Comparison of ENCODE assay signal across 13 cellular contexts in the genomic region with DNA sequence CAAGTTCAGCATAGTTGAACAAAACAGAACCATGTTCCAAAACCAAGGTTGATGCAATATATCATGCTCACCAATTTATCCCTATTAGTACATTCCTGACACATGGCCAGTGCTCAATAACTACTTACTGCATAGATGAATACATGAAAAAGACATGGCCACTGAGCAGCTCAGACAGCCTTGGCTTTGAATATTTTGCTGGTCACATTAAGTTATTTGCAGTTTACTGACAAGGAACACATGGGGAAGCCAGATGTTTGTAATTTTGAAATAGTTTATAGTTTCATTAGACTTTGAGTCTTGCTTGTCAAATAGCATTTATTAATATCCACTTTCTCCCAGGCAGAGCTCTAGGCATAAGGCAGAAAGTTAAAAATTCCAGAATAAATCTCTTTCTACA.
DNase-seq lines count a peak whose midpoint lies in the region; ATAC-seq and TF ChIP-seq lines count a peak whose summit lies in the region.
"Had no signal": no experiment of that assay in that cellular context is flagged by ENCODE, and none has a peak within 500 bp of the region (broad histone marks: within the 10 kb centered on the region; RNA-seq: fewer than 3 reads in every experiment).

No MANE protein-coding gene starts in this region.

- POLR2A ChIA-PET in IMR-90 (lab: Charles Lee; ENCODE audit: unreplicated experiment): no interaction called here

- no peaks in the 10 kb centered on the region for H3K79me1 ChIP-seq in IMR-90 (ENCODE audit: low read depth in 1 of 2, low read length in 2 of 2)

- in situ Hi-C loops in IMR-90 (cut with MboI; ENCODE audit: low sequenced_read_pairs): no loop called here

- no peak overlapping the region for H3K4ac ChIP-seq in IMR-90 (ENCODE audit: low read depth, low read length)

- no peak overlapping the region for H2BK15ac ChIP-seq in IMR-90 (ENCODE audit: low read depth, low read length)

- TF ChIP-seq CTCF in IMR-90 (conservative IDR thresholded peaks at IDR 0.05; ENCODE audit: low read depth, low read length) (no peak), vagina (IDR thresholded peaks at IDR 0.05) (no peak), mesothelial cell of epicardium (IDR thresholded peaks at IDR 0.05; ENCODE audit: unreplicated experiment) (no peak)

- no peak for TF ChIP-seq RAD21 in IMR-90 (IDR thresholded peaks at IDR 0.05; ENCODE audit: low read length)

- no peak overlapping the region for H3K4me3 Mint-ChIP-seq in mesothelial cell of epicardium
- H3K4me3 Mint-ChIP-seq: CD14-positive monocyte; CD8-positive, alpha-beta T cell had no signal

- H4K5ac ChIP-seq in IMR-90 (ENCODE audit: low read depth, low read length): no peak overlapping the region

- no peaks in the 10 kb centered on the region for H3K36me3 ChIP-seq in IMR-90 (ENCODE audit: control insufficient read depth, insufficient read depth, low read length)
- no peaks in the 10 kb centered on the region for H3K36me3 ChIP-seq in adipocyte (ENCODE audit: control insufficient read depth, insufficient read depth, low read length, severe bottlenecking)
- no peaks in the 10 kb centered on the region for H3K36me3 ChIP-seq in vagina

- no peak overlapping the region for H2AK9ac ChIP-seq in IMR-90 (replicated peaks; ENCODE audit: low read depth, low read length, poor library complexity)

- H3K4me3 ChIP-seq in IMR-90 (ENCODE audit: insufficient read depth, low read depth, low read length): no peak overlapping the region
- no peak overlapping the region for H3K4me3 ChIP-seq in adipocyte (ENCODE audit: low read length)
- no peak overlapping the region for H3K4me3 ChIP-seq in vagina

- no peak overlapping the region for H2AK5ac ChIP-seq in IMR-90 (ENCODE audit: low read depth, low read length)

- H3K9ac ChIP-seq in IMR-90 (ENCODE audit: low read depth, low read length) (no peak overlapping the region), adipocyte (ENCODE audit: low read length) (no peak overlapping the region)

- H3K23ac ChIP-seq in IMR-90 (ENCODE audit: low read depth, low read length): no peak overlapping the region

- H3K4me2 ChIP-seq in IMR-90 (ENCODE audit: low read depth, low read length): no peak overlapping the region

- dilution Hi-C loops in IMR-90 (cut with HindIII; ENCODE audit: low sequenced_read_pairs, unreplicated experiment): no loop called here

- H3K36me3 Mint-ChIP-seq in mesothelial cell of epicardium: no peaks in the 10 kb centered on the region
- H3K36me3 Mint-ChIP-seq: CD14-positive monocyte; CD8-positive, alpha-beta T cell had no signal

- H3K4me1 ChIP-seq in IMR-90 (ENCODE audit: control insufficient read depth, insufficient read depth, low read length) (peaks cover 12% of the 10 kb centered on the region), adipocyte (ENCODE audit: control insufficient read depth, insufficient read depth, low read length) (peaks cover 19% of the 10 kb centered on the region), vagina (peaks cover 6% of the 10 kb centered on the region)

- no peak overlapping the region for H4K8ac ChIP-seq in IMR-90 (ENCODE audit: low read depth in 2 of 2, low read length in 2 of 2)

- intact Hi-C loops in IMR-90 (cut with micrococcal nuclease) (no loop called here), vagina (cut with DNase I) (no loop called here)

- CTCF ChIA-PET in IMR-90 (lab: Yijun Ruan, JAX): interaction anchor here (1.3 kb wide), 1 partner anchor 13 kb away, joined by 3 read pairs; no protein-coding TSS in a partner anchor

- H2AFZ ChIP-seq in IMR-90 (replicated peaks; ENCODE audit: low read length, poor library complexity): no peak overlapping the region

- no peak overlapping the region for H3K14ac ChIP-seq in IMR-90 (replicated peaks; ENCODE audit: low read depth, low read length)

- no peak overlapping the region for H2BK20ac ChIP-seq in IMR-90 (ENCODE audit: low read depth, low read length)

- H3K27ac ChIP-seq in IMR-90 (ENCODE audit: insufficient read depth, low read length) (peak overlapping the region; percentile 79; the same call in 1 of the 2 replicates), vagina (peak overlapping the region; percentile 25)

- H3K56ac ChIP-seq in IMR-90 (ENCODE audit: extremely low read depth, insufficient read depth, low read length): no peak overlapping the region

- no peaks in the 10 kb centered on the region for H4K20me1 ChIP-seq in IMR-90 (ENCODE audit: insufficient read depth, low read length)

- peaks cover 7% of the 10 kb centered on the region; the same call in 1 of the 2 replicates for H3K9me1 ChIP-seq in IMR-90 (ENCODE audit: insufficient read depth, low read length)

- H3K27me3 ChIP-seq in IMR-90 (ENCODE audit: control insufficient read depth, insufficient read depth, low read length) (peaks cover 8% of the 10 kb centered on the region; the same call in 1 of the 2 replicates), adipocyte (replicated peaks; ENCODE audit: control insufficient read depth, insufficient read depth, low read length) (no peaks in the 10 kb centered on the region), vagina (no peaks in the 10 kb centered on the region)

- peaks cover 16% of the 10 kb centered on the region for H3K4me1 Mint-ChIP-seq in mesothelial cell of epicardium
- H3K4me1 Mint-ChIP-seq: CD14-positive monocyte had no signal

- H4K91ac ChIP-seq in IMR-90 (ENCODE audit: insufficient read depth, low read depth, low read length): no peak overlapping the region

- no peak overlapping the region for H2BK5ac ChIP-seq in IMR-90 (ENCODE audit: low read depth, low read length, poor library complexity, severe bottlenecking)

- peaks cover 15% of the 10 kb centered on the region for H3K27me3 Mint-ChIP-seq in mesothelial cell of epicardium (ENCODE audit: low read depth)

- no peak for DNase-seq in IMR-90
- DNase-seq in adipocyte (ENCODE audit: low read depth): peak; percentile 80
- DNase-seq in fibroblast of peridontal ligament (ENCODE audit: extremely low read depth): peak; percentile 71
- DNase-seq in vagina (ENCODE audit: extremely low spot score in 2 of 2): no peak
- DNase-seq in mesothelial cell of epicardium (ENCODE audit: low spot score in 2 of 2, unreplicated experiment in 2 of 2): no peak
- DNase-seq in globus pallidus (ENCODE audit: low spot score): no peak
- DNase-seq in HuH-7 (ENCODE audit: low spot score): no peak
- DNase-seq: CD8-positive, alpha-beta T cell; COR-L47; DND-41; GDM1; H7 had no signal

- no peak overlapping the region for H3K27ac Mint-ChIP-seq in mesothelial cell of epicardium
- H3K27ac Mint-ChIP-seq: CD14-positive monocyte; CD8-positive, alpha-beta T cell had no signal

- H3K18ac ChIP-seq in IMR-90 (ENCODE audit: low read depth, low read length): no peak overlapping the region; the same call in 1 of the 2 replicates

- BruUV-seq in IMR-90 (replicated peaks; lab: Mats Ljungman, UMichigan): no TSS peak

- no peak for ATAC-seq in IMR-90 (ENCODE audit: low read depth)
- ATAC-seq: CD8-positive, alpha-beta T cell had no signal

- TF ChIP-seq POLR2A in IMR-90 (IDR thresholded peaks at IDR 0.05; ENCODE audit: low read depth, low read length): no peak
- no peak for TF ChIP-seq POLR2A in vagina (IDR thresholded peaks at IDR 0.05)

- H3K9me3 Mint-ChIP-seq in mesothelial cell of epicardium: no peaks in the 10 kb centered on the region
- H3K9me3 Mint-ChIP-seq: CD8-positive, alpha-beta T cell had no signal

- no peak overlapping the region for H2BK120ac ChIP-seq in IMR-90 (ENCODE audit: low read depth, low read length)

- no peaks in the 10 kb centered on the region for H3K9me3 ChIP-seq in IMR-90 (ENCODE audit: control insufficient read depth, insufficient read depth, low read length)
- no peaks in the 10 kb centered on the region for H3K9me3 ChIP-seq in adipocyte (ENCODE audit: control insufficient read depth, low read length)
- no peaks in the 10 kb centered on the region for H3K9me3 ChIP-seq in vagina

TF ChIP-seq in IMR-90, 13 proteins besides CTCF, POLR2A, EP300 and RAD21:
- TF ChIP-seq SMC3 (IDR thresholded peaks at IDR 0.05; ENCODE audit: low read depth, low read length) (no peak), MXI1 (IDR thresholded peaks at IDR 0.05; ENCODE audit: borderline replicate concordance, low read depth, low read length) (no peak), CEBPB (IDR thresholded peaks at IDR 0.05; ENCODE audit: low read depth, low read length) (no peak), NFE2L2 (IDR thresholded peaks at IDR 0.05; ENCODE audit: low read depth, low read length) (no peak), MAFK (IDR thresholded peaks at IDR 0.05; ENCODE audit: low read depth, low read length) (no peak), RFX5 (IDR thresholded peaks at IDR 0.05; ENCODE audit: low read depth, low read length) (no peak)
- TF ChIP-seq, protein P1, sequence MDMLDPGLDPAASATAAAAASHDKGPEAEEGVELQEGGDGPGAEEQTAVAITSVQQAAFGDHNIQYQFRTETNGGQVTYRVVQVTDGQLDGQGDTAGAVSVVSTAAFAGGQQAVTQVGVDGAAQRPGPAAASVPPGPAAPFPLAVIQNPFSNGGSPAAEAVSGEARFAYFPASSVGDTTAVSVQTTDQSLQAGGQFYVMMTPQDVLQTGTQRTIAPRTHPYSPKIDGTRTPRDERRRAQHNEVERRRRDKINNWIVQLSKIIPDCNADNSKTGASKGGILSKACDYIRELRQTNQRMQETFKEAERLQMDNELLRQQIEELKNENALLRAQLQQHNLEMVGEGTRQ (IDR thresholded peaks at IDR 0.05; ENCODE audit: low read depth, low read length): no peak
- TF ChIP-seq, protein P2, sequence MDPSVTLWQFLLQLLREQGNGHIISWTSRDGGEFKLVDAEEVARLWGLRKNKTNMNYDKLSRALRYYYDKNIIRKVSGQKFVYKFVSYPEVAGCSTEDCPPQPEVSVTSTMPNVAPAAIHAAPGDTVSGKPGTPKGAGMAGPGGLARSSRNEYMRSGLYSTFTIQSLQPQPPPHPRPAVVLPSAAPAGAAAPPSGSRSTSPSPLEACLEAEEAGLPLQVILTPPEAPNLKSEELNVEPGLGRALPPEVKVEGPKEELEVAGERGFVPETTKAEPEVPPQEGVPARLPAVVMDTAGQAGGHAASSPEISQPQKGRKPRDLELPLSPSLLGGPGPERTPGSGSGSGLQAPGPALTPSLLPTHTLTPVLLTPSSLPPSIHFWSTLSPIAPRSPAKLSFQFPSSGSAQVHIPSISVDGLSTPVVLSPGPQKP (IDR thresholded peaks at IDR 0.05; ENCODE audit: borderline replicate concordance, low read depth, low read length): no peak

Comparison
In these comparisons a context has a peak if more than half of its experiments do, and no peak if none do; other contexts are left out.
1. DNase-seq: peak in adipocyte (single experiment) and fibroblast of peridontal ligament (single experiment); none in IMR-90 (single experiment), vagina (0 of 2), mesothelial cell of epicardium (0 of 2), globus pallidus (single experiment) and HuH-7 (single experiment).